ENCODE assay signal across 10 cellular contexts in genomic region chr20:31633339-31633914, GRCh38. TPM values are rescaled to one million over a fixed set of nuclear protein-coding genes. Genes with fewer than 3 reads are reported as not detected.
"Had no signal": no experiment of that assay in that cellular context is flagged by ENCODE, and none has a peak within 500 bp of the region (broad histone marks: within the 10 kb centered on the region; RNA-seq: fewer than 3 reads in every experiment).

No MANE protein-coding gene starts in this region.

- H3K27me3 Mint-ChIP-seq: T-helper 17 cell had no signal

- H3K9me3 ChIP-seq: adrenal gland, pancreas, thyroid gland had no signal

- H3K27ac ChIP-seq: adrenal gland, coronary artery, neural progenitor cell, pancreas, thyroid gland had no signal

- H3K4me1 ChIP-seq: adrenal gland, pancreas, thyroid gland had no signal

- H3K4me1 Mint-ChIP-seq: activated naive CD4-positive, alpha-beta T cell treated with anti-CD3 and anti-CD28 coated beads, Interleukin-2, amount 10 ng/mL, durations not matched to agents 7 days and 5 days; WTC11 had no signal

- H3K36me3 ChIP-seq: adrenal gland, neural progenitor cell, pancreas, thyroid gland had no signal

- H3K27ac Mint-ChIP-seq: activated naive CD4-positive, alpha-beta T cell treated with anti-CD3 and anti-CD28 coated beads, Interleukin-2, amount 10 ng/mL, durations not matched to agents 7 days and 5 days; mesothelial cell of epicardium; neural progenitor cell; T-helper 17 cell; WTC11 had no signal

- H3K9me3 Mint-ChIP-seq: activated naive CD4-positive, alpha-beta T cell treated with anti-CD3 and anti-CD28 coated beads, Interleukin-2, amount 10 ng/mL, durations not matched to agents 7 days and 5 days; mesothelial cell of epicardium; neural progenitor cell; WTC11 had no signal

- H3K4me3 Mint-ChIP-seq: activated naive CD4-positive, alpha-beta T cell treated with anti-CD3 and anti-CD28 coated beads, Interleukin-2, amount 10 ng/mL, durations not matched to agents 7 days and 5 days; mesothelial cell of epicardium; neural progenitor cell; T-helper 17 cell; WTC11 had no signal

- ATAC-seq: T-helper 17 cell had no signal

- H3K36me3 Mint-ChIP-seq: activated naive CD4-positive, alpha-beta T cell treated with anti-CD3 and anti-CD28 coated beads, Interleukin-2, amount 10 ng/mL, durations not matched to agents 7 days and 5 days; mesothelial cell of epicardium; neural progenitor cell; WTC11 had no signal

- H3K27me3 ChIP-seq: neural progenitor cell, thyroid gland had no signal

- H3K4me3 ChIP-seq: adrenal gland, coronary artery, neural progenitor cell, pancreas, thyroid gland had no signal

RNA-seq across cellular contexts. Expression of gene COX4I2, which starts 4.3 kb away (rescaled TPM):
- total RNA-seq: adrenal gland, left lobe of liver, T-helper 17 cell, WTC11 had no signal
